Comparison of ENCODE assay signal across 25 cellular contexts in genomic region chr3:124935264-124935663, GRCh38. TPM values are rescaled to one million over a fixed set of nuclear protein-coding genes. Genes with fewer than 3 reads are reported as not detected.
DNase-seq lines count a peak whose midpoint lies in the region; ATAC-seq, FAIRE-seq and TF ChIP-seq lines count a peak whose summit lies in the region.
"Had no signal": no experiment of that assay in that cellular context is flagged by ENCODE, and none has a peak within 500 bp of the region (broad histone marks: within the 10 kb centered on the region; RNA-seq: fewer than 3 reads in every experiment).

No MANE protein-coding gene starts in this region.

- peak; percentile 17 for DNase-seq in GM12891 (ENCODE audit: insufficient read length, low spot score)
- DNase-seq in stimulated activated CD4-positive, alpha-beta T cell treated with anti-CD3 and anti-CD28 coated beads, Interleukin-1b, Interleukin-23, amount 100 ng/mL, for 48 hours = no peak
- no peak for DNase-seq in DMS53 (lab: John Stamatoyannopoulos, UW)
- no peak for DNase-seq in NAMALWA (ENCODE audit: low spot score)
- DNase-seq: ACHN; activated CD4-positive, alpha-beta memory T cell treated with anti-CD3 and anti-CD28 coated beads for 36 hours; activated effector memory CD4-positive, alpha-beta T cell treated with Interleukin-2 at 50 U/mL for 16 hours; cerebellar nuclear complex; erythroblast; HCEC 1CT; hippocampal formation; Karpas-422; NCI-H1092; NCI-H2107; NCI-H510A; psoas muscle; testis had no signal

- intact Hi-C loops in dendritic cell treated with granulocyte-macrophage colony-stimulating factor and Interleukin-4, amounts not matched to agents 40 ng/mL and 50 ng/mL, for 4 days (cut with micrococcal nuclease) = no loop called here

- H3K27me3 Mint-ChIP-seq in dendritic cell treated with granulocyte-macrophage colony-stimulating factor and Interleukin-4, amounts not matched to agents 40 ng/mL and 50 ng/mL, for 4 days = peaks cover 17% of the 10 kb centered on the region

- peak overlapping the region; percentile 72 for H3K27ac Mint-ChIP-seq in dendritic cell treated with granulocyte-macrophage colony-stimulating factor and Interleukin-4, amounts not matched to agents 40 ng/mL and 50 ng/mL, for 4 days
- H3K27ac Mint-ChIP-seq: activated CD4-positive, alpha-beta memory T cell treated with anti-CD3 and anti-CD28 coated beads for 36 hours; neural progenitor cell; stimulated activated effector memory CD8-positive, alpha-beta T cell treated with anti-CD3 and anti-CD28 coated beads, Interleukin-12 subunit alpha, Interleukin-12 subunit beta, amount 100 ng/mL, for 72 hours; WTC11 had no signal

- H3K4me3 Mint-ChIP-seq in dendritic cell treated with granulocyte-macrophage colony-stimulating factor and Interleukin-4, amounts not matched to agents 40 ng/mL and 50 ng/mL, for 4 days = no peak overlapping the region
- H3K4me3 Mint-ChIP-seq: activated CD4-positive, alpha-beta memory T cell treated with anti-CD3 and anti-CD28 coated beads for 36 hours; neural progenitor cell; stimulated activated effector memory CD8-positive, alpha-beta T cell treated with anti-CD3 and anti-CD28 coated beads, Interleukin-12 subunit alpha, Interleukin-12 subunit beta, amount 100 ng/mL, for 72 hours; WTC11 had no signal

- no peak for TF ChIP-seq POLR2A in GM12891 (IDR thresholded peaks at IDR 0.05; ENCODE audit: low read depth, low read length)

- H3K9me3 Mint-ChIP-seq in dendritic cell treated with granulocyte-macrophage colony-stimulating factor and Interleukin-4, amounts not matched to agents 40 ng/mL and 50 ng/mL, for 4 days = no peaks in the 10 kb centered on the region
- H3K9me3 Mint-ChIP-seq: activated CD4-positive, alpha-beta memory T cell treated with anti-CD3 and anti-CD28 coated beads for 36 hours; stimulated activated effector memory CD8-positive, alpha-beta T cell treated with anti-CD3 and anti-CD28 coated beads, Interleukin-12 subunit alpha, Interleukin-12 subunit beta, amount 100 ng/mL, for 72 hours had no signal

- no peak for FAIRE-seq in GM12891 (lab: Jason Lieb, UNC)
- FAIRE-seq: frontal cortex had no signal

- H3K36me3 Mint-ChIP-seq in dendritic cell treated with granulocyte-macrophage colony-stimulating factor and Interleukin-4, amounts not matched to agents 40 ng/mL and 50 ng/mL, for 4 days (ENCODE audit: low read depth) = no peaks in the 10 kb centered on the region
- H3K36me3 Mint-ChIP-seq: activated CD4-positive, alpha-beta memory T cell treated with anti-CD3 and anti-CD28 coated beads for 36 hours; neural progenitor cell; stimulated activated effector memory CD8-positive, alpha-beta T cell treated with anti-CD3 and anti-CD28 coated beads, Interleukin-12 subunit alpha, Interleukin-12 subunit beta, amount 100 ng/mL, for 72 hours; WTC11 had no signal

- ATAC-seq in GM19351 (IDR thresholded peaks at IDR 0.05; ENCODE audit: unreplicated experiment) (peak; percentile 64), HG03175 (IDR thresholded peaks at IDR 0.05; ENCODE audit: unreplicated experiment) (peak; percentile 83), GM21529 (IDR thresholded peaks at IDR 0.05; ENCODE audit: unreplicated experiment) (no peak)
- ATAC-seq: psoas muscle; stimulated activated effector memory CD8-positive, alpha-beta T cell treated with anti-CD3 and anti-CD28 coated beads, Interleukin-12 subunit alpha, Interleukin-12 subunit beta, amount 100 ng/mL, for 72 hours; WTC11 had no signal

- peaks cover 33% of the 10 kb centered on the region for H3K4me1 Mint-ChIP-seq in dendritic cell treated with granulocyte-macrophage colony-stimulating factor and Interleukin-4, amounts not matched to agents 40 ng/mL and 50 ng/mL, for 4 days (ENCODE audit: low read depth)
- H3K4me1 Mint-ChIP-seq: stimulated activated effector memory CD8-positive, alpha-beta T cell treated with anti-CD3 and anti-CD28 coated beads, Interleukin-12 subunit alpha, Interleukin-12 subunit beta, amount 100 ng/mL, for 72 hours; WTC11 had no signal

TF ChIP-seq in GM12891, 5 proteins besides CTCF, POLR2A, EP300 and RAD21:
- TF ChIP-seq SPI1 (IDR thresholded peaks at IDR 0.05; ENCODE audit: low read depth, low read length) = peak; percentile 91
- TF ChIP-seq PAX5 (IDR thresholded peaks at IDR 0.05; ENCODE audit: insufficient read depth, low read length, severe bottlenecking) = no peak
- no peak for TF ChIP-seq POLR2AphosphoS5 (IDR thresholded peaks at IDR 0.05; ENCODE audit: low read depth, low read length)
- TF ChIP-seq TAF1 (IDR thresholded peaks at IDR 0.05; ENCODE audit: low read depth, low read length) = no peak
- no peak for TF ChIP-seq POU2F2 (IDR thresholded peaks at IDR 0.05; ENCODE audit: low read depth, low read length)
TF ChIP-seq in GM12891: peak in this region for 1.

RNA-seq across cellular contexts. Expression of gene MUC13, which starts 0.7 kb away (rescaled TPM):
- polyA plus RNA-seq in GM12891 (2012; ENCODE audit: low read depth, missing spikeins) = 0.04 TPM

RNA-seq across cellular contexts. Expression of gene ITGB5, which starts 48.1 kb away (rescaled TPM):
- 0.65 TPM for polyA plus RNA-seq in GM12891 (2012; ENCODE audit: low read depth, missing spikeins)
